Comparison of ENCODE assay signal across 7 cellular contexts in genomic region chr19:39243741-39244140, GRCh38. TPM values are rescaled to one million over a fixed set of nuclear protein-coding genes. Genes with fewer than 3 reads are reported as not detected.
"Had no signal": no experiment of that assay in that cellular context is flagged by ENCODE, and none has a peak within 500 bp of the region (broad histone marks: within the 10 kb centered on the region; RNA-seq: fewer than 3 reads in every experiment).

No MANE protein-coding gene starts in this region.

RNA-seq across cellular contexts. Expression of gene IFNL3, which starts 1.1 kb away (rescaled TPM):
- total RNA-seq: GM23248, GM23338, H1, H4, H7, H9, HFFc6 had no signal
- polyA plus RNA-seq: GM23248, GM23338 had no signal

RNA-seq across cellular contexts. Expression of gene IFNL4, which starts 4.9 kb away (rescaled TPM):
- total RNA-seq: GM23248, GM23338, H1, H4, H7, H9, HFFc6 had no signal
- polyA plus RNA-seq: GM23248, GM23338, H1 had no signal

RNA-seq across cellular contexts. Expression of gene IFNL2, which starts 24.5 kb away (rescaled TPM):
- total RNA-seq: GM23248, GM23338, H1, H4, H7, H9, HFFc6 had no signal
- polyA plus RNA-seq: GM23248, GM23338, H1 had no signal

RNA-seq across cellular contexts. Expression of gene SYCN, which starts 39.7 kb away (rescaled TPM):
- total RNA-seq: GM23248, GM23338, H1, H4, H7, H9, HFFc6 had no signal
- polyA plus RNA-seq: GM23248, GM23338, H1 had no signal

RNA-seq across cellular contexts. Expression of gene NCCRP1, which starts 47.0 kb away (rescaled TPM):
- total RNA-seq: GM23248, H4, H7, HFFc6 had no signal
- polyA plus RNA-seq: GM23248 had no signal
